ENCODE assay signal across 1 cellular context in the genomic region with DNA sequence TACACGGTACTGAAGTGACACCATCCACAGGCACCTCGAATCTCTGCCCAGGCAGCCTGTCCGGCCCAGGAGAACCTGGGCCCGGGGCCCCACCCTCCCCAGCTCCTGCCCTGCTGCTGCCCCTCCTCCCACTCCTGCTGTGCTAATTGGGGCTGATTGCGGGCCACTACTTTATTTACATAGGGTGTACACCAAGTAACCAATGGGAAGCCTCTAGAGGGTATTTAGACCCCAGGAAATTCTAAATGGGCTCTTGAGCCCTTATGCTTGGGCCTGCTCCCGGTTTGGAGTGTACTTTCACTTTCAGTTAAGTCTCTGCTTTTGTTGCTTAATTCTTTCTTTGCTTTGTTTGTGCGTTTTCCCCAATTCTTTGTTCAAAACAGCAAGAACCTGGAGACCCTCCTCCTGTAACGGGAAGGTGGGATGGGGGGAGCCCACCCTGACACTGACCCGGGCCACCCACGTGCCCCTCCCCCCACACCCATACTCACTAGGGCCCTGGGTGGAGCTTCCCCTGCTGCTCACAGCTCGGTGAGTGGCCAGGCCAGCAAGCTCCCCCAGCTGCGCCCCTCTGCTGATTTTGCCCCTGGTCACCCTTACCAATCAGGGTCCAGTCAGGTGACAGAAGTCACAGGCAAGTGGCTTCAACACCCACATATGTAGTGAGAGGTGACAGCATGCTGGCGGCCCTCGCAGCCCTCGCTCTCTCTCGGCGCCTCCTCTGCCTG.
TF ChIP-seq lines count a peak whose summit lies in the region.

No MANE protein-coding gene starts in this region.

TF ChIP-seq in HEK293, 187 proteins besides CTCF, POLR2A, EP300 and RAD21 (continued from another document and continues in another):
- TF ChIP-seq, protein P1, sequence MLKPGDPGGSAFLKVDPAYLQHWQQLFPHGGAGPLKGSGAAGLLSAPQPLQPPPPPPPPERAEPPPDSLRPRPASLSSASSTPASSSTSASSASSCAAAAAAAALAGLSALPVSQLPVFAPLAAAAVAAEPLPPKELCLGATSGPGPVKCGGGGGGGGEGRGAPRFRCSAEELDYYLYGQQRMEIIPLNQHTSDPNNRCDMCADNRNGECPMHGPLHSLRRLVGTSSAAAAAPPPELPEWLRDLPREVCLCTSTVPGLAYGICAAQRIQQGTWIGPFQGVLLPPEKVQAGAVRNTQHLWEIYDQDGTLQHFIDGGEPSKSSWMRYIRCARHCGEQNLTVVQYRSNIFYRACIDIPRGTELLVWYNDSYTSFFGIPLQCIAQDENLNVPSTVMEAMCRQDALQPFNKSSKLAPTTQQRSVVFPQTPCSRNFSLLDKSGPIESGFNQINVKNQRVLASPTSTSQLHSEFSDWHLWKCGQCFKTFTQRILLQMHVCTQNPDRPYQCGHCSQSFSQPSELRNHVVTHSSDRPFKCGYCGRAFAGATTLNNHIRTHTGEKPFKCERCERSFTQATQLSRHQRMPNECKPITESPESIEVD (tag by site-specific recombination; IDR thresholded peaks at IDR 0.05), result no peak
- no peak for TF ChIP-seq ZNF175 (tag by site-specific recombination; IDR thresholded peaks at IDR 0.05)
- no peak for TF ChIP-seq KLF7 (tag by site-specific recombination; IDR thresholded peaks at IDR 0.05; ENCODE audit: borderline replicate concordance)
- TF ChIP-seq SP2 (tag by site-specific recombination; IDR thresholded peaks at IDR 0.05), result peak; percentile 42
- TF ChIP-seq OSR2 (tag by site-specific recombination; IDR thresholded peaks at IDR 0.05), result peak; percentile 53; the same call in 1 of the 2 replicates
- TF ChIP-seq, protein P2, sequence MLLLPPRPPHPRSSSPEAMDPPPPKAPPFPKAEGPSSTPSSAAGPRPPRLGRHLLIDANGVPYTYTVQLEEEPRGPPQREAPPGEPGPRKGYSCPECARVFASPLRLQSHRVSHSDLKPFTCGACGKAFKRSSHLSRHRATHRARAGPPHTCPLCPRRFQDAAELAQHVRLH (tag by site-specific recombination; IDR thresholded peaks at IDR 0.05), result no peak
- TF ChIP-seq ZNF169 (tag by site-specific recombination; IDR thresholded peaks at IDR 0.05), result no peak
- TF ChIP-seq, protein P3, sequence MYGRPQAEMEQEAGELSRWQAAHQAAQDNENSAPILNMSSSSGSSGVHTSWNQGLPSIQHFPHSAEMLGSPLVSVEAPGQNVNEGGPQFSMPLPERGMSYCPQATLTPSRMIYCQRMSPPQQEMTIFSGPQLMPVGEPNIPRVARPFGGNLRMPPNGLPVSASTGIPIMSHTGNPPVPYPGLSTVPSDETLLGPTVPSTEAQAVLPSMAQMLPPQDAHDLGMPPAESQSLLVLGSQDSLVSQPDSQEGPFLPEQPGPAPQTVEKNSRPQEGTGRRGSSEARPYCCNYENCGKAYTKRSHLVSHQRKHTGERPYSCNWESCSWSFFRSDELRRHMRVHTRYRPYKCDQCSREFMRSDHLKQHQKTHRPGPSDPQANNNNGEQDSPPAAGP (tag by site-specific recombination; IDR thresholded peaks at IDR 0.05), result peak; percentile 88; the same call in 1 of the 2 replicates
- TF ChIP-seq ZNF335 (tag by site-specific recombination; conservative IDR thresholded peaks at IDR 0.05), result peak; percentile 63
- TF ChIP-seq ZNF223 (tag by site-specific recombination; IDR thresholded peaks at IDR 0.05), result peak; percentile 59; the same call in 1 of the 2 replicates
- peak; percentile 80 for TF ChIP-seq ZBTB8A (tag by site-specific recombination; IDR thresholded peaks at IDR 0.05)
- TF ChIP-seq, protein P4, sequence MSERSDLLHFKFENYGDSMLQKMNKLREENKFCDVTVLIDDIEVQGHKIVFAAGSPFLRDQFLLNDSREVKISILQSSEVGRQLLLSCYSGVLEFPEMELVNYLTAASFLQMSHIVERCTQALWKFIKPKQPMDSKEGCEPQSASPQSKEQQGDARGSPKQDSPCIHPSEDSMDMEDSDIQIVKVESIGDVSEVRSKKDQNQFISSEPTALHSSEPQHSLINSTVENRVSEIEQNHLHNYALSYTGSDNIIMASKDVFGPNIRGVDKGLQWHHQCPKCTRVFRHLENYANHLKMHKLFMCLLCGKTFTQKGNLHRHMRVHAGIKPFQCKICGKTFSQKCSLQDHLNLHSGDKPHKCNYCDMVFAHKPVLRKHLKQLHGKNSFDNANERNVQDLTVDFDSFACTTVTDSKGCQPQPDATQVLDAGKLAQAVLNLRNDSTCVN (tag by site-specific recombination; optimal IDR thresholded peaks at IDR 0.05), result peak; percentile 16
- TF ChIP-seq ZNF473 (tag by site-specific recombination; IDR thresholded peaks at IDR 0.05), result no peak
- TF ChIP-seq EGR2 (tag by site-specific recombination; IDR thresholded peaks at IDR 0.05; ENCODE audit: low read depth), result peak; percentile 6; the same call in 1 of the 2 replicates
- TF ChIP-seq ZNF48 (tag by site-specific recombination; IDR thresholded peaks at IDR 0.05), result no peak
- TF ChIP-seq ZNF239 (tag by site-specific recombination; IDR thresholded peaks at IDR 0.05), result no peak
- 0 out of 2 replicates have a peak, but pooled peaks have one; percentile 8 for TF ChIP-seq ZNF202 (tag by site-specific recombination; IDR thresholded peaks at IDR 0.05; ENCODE audit: borderline replicate concordance)
- TF ChIP-seq, protein P5, sequence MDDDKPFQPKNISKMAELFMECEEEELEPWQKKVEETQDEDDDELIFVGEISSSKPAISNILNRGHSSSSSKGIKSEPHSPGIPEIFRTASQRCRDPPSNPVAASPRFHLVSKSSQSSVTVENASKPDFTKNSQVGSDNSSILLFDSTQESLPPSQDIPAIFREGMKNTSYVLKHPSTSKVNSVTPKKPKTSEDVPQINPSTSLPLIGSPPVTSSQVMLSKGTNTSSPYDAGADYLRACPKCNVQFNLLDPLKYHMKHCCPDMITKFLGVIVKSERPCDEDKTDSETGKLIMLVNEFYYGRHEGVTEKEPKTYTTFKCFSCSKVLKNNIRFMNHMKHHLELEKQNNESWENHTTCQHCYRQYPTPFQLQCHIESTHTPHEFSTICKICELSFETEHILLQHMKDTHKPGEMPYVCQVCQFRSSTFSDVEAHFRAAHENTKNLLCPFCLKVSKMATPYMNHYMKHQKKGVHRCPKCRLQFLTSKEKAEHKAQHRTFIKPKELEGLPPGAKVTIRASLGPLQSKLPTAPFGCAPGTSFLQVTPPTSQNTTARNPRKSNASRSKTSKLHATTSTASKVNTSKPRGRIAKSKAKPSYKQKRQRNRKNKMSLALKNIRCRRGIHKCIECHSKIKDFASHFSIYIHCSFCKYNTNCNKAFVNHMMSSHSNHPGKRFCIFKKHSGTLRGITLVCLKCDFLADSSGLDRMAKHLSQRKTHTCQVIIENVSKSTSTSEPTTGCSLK (tag by site-specific recombination; IDR thresholded peaks at IDR 0.05), result no peak
- peak; percentile 39 for TF ChIP-seq SP3 (tag by site-specific recombination; IDR thresholded peaks at IDR 0.05)
- no peak for TF ChIP-seq ZNF548 (tag by site-specific recombination; IDR thresholded peaks at IDR 0.05)
- no peak for TF ChIP-seq ZNF302 (tag by site-specific recombination; IDR thresholded peaks at IDR 0.05; ENCODE audit: low read depth)
- no peak; the same call in 1 of the 2 replicates for TF ChIP-seq ZNF10 (tag by site-specific recombination; IDR thresholded peaks at IDR 0.05)
- TF ChIP-seq, protein P6, sequence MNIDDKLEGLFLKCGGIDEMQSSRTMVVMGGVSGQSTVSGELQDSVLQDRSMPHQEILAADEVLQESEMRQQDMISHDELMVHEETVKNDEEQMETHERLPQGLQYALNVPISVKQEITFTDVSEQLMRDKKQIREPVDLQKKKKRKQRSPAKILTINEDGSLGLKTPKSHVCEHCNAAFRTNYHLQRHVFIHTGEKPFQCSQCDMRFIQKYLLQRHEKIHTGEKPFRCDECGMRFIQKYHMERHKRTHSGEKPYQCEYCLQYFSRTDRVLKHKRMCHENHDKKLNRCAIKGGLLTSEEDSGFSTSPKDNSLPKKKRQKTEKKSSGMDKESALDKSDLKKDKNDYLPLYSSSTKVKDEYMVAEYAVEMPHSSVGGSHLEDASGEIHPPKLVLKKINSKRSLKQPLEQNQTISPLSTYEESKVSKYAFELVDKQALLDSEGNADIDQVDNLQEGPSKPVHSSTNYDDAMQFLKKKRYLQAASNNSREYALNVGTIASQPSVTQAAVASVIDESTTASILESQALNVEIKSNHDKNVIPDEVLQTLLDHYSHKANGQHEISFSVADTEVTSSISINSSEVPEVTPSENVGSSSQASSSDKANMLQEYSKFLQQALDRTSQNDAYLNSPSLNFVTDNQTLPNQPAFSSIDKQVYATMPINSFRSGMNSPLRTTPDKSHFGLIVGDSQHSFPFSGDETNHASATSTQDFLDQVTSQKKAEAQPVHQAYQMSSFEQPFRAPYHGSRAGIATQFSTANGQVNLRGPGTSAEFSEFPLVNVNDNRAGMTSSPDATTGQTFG (tag by site-specific recombination; IDR thresholded peaks at IDR 0.05; ENCODE audit: borderline replicate concordance), result no peak
- TF ChIP-seq KLF1 (tag by site-specific recombination; IDR thresholded peaks at IDR 0.05), result peak; percentile 68
- 0 out of 2 replicates have a peak, but pooled peaks have one; percentile 36 for TF ChIP-seq WT1 (tag by site-specific recombination; IDR thresholded peaks at IDR 0.05)
- TF ChIP-seq ZFP69B (tag by site-specific recombination; IDR thresholded peaks at IDR 0.05), result 0 out of 2 replicates have a peak, but pooled peaks have one; percentile 29
- no peak for TF ChIP-seq ZNF555 (tag by site-specific recombination; conservative IDR thresholded peaks at IDR 0.05)
- TF ChIP-seq, protein P7, sequence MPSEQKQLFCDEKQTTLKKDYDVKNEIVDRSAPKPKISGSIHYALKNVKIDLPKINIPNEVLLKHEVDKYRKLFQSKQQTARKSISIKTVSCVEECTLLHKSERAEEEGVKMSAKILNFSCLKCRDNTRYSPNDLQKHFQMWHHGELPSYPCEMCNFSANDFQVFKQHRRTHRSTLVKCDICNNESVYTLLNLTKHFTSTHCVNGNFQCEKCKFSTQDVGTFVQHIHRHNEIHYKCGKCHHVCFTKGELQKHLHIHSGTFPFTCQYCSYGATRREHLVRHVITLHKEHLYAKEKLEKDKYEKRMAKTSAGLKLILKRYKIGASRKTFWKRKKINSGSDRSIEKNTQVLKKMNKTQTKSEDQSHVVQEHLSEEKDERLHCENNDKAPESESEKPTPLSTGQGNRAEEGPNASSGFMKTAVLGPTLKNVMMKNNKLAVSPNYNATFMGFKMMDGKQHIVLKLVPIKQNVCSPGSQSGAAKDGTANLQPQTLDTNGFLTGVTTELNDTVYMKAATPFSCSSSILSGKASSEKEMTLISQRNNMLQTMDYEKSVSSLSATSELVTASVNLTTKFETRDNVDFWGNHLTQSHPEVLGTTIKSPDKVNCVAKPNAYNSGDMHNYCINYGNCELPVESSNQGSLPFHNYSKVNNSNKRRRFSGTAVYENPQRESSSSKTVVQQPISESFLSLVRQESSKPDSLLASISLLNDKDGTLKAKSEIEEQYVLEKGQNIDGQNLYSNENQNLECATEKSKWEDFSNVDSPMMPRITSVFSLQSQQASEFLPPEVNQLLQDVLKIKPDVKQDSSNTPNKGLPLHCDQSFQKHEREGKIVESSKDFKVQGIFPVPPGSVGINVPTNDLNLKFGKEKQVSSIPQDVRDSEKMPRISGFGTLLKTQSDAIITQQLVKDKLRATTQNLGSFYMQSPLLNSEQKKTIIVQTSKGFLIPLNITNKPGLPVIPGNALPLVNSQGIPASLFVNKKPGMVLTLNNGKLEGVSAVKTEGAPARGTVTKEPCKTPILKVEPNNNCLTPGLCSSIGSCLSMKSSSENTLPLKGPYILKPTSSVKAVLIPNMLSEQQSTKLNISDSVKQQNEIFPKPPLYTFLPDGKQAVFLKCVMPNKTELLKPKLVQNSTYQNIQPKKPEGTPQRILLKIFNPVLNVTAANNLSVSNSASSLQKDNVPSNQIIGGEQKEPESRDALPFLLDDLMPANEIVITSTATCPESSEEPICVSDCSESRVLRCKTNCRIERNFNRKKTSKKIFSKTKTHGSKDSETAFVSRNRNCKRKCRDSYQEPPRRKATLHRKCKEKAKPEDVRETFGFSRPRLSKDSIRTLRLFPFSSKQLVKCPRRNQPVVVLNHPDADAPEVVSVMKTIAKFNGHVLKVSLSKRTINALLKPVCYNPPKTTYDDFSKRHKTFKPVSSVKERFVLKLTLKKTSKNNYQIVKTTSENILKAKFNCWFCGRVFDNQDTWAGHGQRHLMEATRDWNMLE (tag by site-specific recombination; conservative IDR thresholded peaks at IDR 0.05; ENCODE audit: low read depth), result peak; percentile 67; the same call in 1 of the 2 replicates
- no peak for TF ChIP-seq ZNF677 (tag by site-specific recombination; IDR thresholded peaks at IDR 0.05)
- TF ChIP-seq ZFHX2 (tag by site-specific recombination; conservative IDR thresholded peaks at IDR 0.05), result peak; percentile 71
- no peak for TF ChIP-seq ZBTB17 (tag by site-specific recombination; IDR thresholded peaks at IDR 0.05)
- TF ChIP-seq, protein P8, sequence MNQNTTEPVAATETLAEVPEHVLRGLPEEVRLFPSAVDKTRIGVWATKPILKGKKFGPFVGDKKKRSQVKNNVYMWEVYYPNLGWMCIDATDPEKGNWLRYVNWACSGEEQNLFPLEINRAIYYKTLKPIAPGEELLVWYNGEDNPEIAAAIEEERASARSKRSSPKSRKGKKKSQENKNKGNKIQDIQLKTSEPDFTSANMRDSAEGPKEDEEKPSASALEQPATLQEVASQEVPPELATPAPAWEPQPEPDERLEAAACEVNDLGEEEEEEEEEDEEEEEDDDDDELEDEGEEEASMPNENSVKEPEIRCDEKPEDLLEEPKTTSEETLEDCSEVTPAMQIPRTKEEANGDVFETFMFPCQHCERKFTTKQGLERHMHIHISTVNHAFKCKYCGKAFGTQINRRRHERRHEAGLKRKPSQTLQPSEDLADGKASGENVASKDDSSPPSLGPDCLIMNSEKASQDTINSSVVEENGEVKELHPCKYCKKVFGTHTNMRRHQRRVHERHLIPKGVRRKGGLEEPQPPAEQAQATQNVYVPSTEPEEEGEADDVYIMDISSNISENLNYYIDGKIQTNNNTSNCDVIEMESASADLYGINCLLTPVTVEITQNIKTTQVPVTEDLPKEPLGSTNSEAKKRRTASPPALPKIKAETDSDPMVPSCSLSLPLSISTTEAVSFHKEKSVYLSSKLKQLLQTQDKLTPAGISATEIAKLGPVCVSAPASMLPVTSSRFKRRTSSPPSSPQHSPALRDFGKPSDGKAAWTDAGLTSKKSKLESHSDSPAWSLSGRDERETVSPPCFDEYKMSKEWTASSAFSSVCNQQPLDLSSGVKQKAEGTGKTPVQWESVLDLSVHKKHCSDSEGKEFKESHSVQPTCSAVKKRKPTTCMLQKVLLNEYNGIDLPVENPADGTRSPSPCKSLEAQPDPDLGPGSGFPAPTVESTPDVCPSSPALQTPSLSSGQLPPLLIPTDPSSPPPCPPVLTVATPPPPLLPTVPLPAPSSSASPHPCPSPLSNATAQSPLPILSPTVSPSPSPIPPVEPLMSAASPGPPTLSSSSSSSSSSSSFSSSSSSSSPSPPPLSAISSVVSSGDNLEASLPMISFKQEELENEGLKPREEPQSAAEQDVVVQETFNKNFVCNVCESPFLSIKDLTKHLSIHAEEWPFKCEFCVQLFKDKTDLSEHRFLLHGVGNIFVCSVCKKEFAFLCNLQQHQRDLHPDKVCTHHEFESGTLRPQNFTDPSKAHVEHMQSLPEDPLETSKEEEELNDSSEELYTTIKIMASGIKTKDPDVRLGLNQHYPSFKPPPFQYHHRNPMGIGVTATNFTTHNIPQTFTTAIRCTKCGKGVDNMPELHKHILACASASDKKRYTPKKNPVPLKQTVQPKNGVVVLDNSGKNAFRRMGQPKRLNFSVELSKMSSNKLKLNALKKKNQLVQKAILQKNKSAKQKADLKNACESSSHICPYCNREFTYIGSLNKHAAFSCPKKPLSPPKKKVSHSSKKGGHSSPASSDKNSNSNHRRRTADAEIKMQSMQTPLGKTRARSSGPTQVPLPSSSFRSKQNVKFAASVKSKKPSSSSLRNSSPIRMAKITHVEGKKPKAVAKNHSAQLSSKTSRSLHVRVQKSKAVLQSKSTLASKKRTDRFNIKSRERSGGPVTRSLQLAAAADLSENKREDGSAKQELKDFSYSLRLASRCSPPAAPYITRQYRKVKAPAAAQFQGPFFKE (tag by site-specific recombination; IDR thresholded peaks at IDR 0.05; ENCODE audit: borderline replicate concordance), result no peak
- no peak for TF ChIP-seq ZNF311 (tag by site-specific recombination; IDR thresholded peaks at IDR 0.05; ENCODE audit: borderline replicate concordance)
- 0 out of 2 replicates have a peak, but pooled peaks have one; percentile 40 for TF ChIP-seq ZNF600 (tag by site-specific recombination; IDR thresholded peaks at IDR 0.05)
